ENCODE assay signal across 1 cellular context in the genomic region with DNA sequence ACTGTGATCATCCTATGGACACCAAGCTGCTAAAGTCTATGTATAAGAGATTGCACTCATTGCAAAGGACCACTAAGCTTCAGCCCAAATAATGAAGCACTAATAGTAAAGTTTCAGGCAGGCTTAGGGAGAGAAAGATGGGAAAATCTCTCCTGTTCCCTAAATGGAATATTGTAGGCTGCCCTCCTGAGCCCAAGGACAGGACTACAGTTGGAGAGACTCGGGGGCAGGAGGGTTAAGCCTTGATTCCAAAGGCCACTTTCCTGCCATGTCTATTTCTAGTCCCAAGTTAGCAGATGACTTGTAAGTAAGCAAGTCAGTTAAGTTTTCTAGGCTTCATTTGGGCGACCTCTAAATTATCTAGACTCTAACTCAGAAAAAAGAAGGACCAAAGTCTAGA.
TF ChIP-seq lines count a peak whose summit lies in the region.

No MANE protein-coding gene starts in this region.

TF ChIP-seq in IMR-90, 13 proteins besides CTCF, POLR2A, EP300 and RAD21:
- TF ChIP-seq MAZ (IDR thresholded peaks at IDR 0.05; ENCODE audit: borderline replicate concordance, low read depth, low read length) = no peak
- no peak for TF ChIP-seq NFE2L2 (IDR thresholded peaks at IDR 0.05; ENCODE audit: low read depth, low read length)
